ENCODE assay signal across 29 cellular contexts in genomic region chr1:61397495-61397894, GRCh38.
"Had no signal": no experiment of that assay in that cellular context is flagged by ENCODE, and none has a peak within 500 bp of the region (broad histone marks: within the 10 kb centered on the region; RNA-seq: fewer than 3 reads in every experiment).

No MANE protein-coding gene starts in this region.

- H3K4me1 ChIP-seq: prostate gland had no signal

- H3K4me1 Mint-ChIP-seq: naive thymus-derived CD4-positive, alpha-beta T cell had no signal

- H3K9me3 Mint-ChIP-seq: activated naive CD4-positive, alpha-beta T cell treated with anti-CD3 and anti-CD28 coated beads for 36 hours; activated T-helper 1 cell treated with anti-CD3 and anti-CD28 coated beads, Interleukin-12 subunit alpha, Interleukin-12 subunit beta, Interleukin-2, Interleukin-4 antibody, amounts not matched to agents 30 ng/mL and 10 ng/mL and 1 ng/mL, durations not matched to agents 14 hours and 24 hours and 36 hours; endodermal cell; naive thymus-derived CD4-positive, alpha-beta T cell; neural crest cell had no signal

- H3K4me3 ChIP-seq: esophagus muscularis mucosa, left ventricle myocardium inferior, pancreas, prostate gland, right atrium auricular region, SK-N-MC, tibial nerve, vagina had no signal

- H3K27ac ChIP-seq: pancreas, prostate gland, right atrium auricular region, SK-N-MC, tibial nerve, vagina, VCaP had no signal

- H3K9me3 ChIP-seq: esophagus muscularis mucosa, left ventricle myocardium inferior, pancreas, prostate gland, right atrium auricular region, tibial nerve, vagina had no signal

- DNase-seq: activated CD4-positive, alpha-beta T cell treated with anti-CD3 and anti-CD28 coated beads for 48 hours; activated CD4-positive, alpha-beta T cell treated with anti-CD3 and anti-CD28 coated beads, Interleukin-2, amount 50 U/mL, for 48 hours; activated CD8-positive, alpha-beta memory T cell treated with anti-CD3 and anti-CD28 coated beads for 24 hours; activated effector memory CD4-positive, alpha-beta T cell treated with anti-CD3 and anti-CD28 coated beads, Interleukin-2, amount 50 U/mL, for 16 hours; activated naive CD4-positive, alpha-beta T cell treated with anti-CD3 and anti-CD28 coated beads for 36 hours; activated T-cell treated with anti-CD3 and anti-CD28 coated beads, Interleukin-2, amount 50 U/mL, for 1 hour; amniotic stem cell; caudate nucleus; endodermal cell; foreskin melanocyte; glutamatergic neuron; islet precursor cell; left ventricle myocardium inferior; mammary epithelial cell; naive thymus-derived CD4-positive, alpha-beta T cell; nucleus accumbens; pancreas; stimulated activated CD4-positive, alpha-beta T cell treated with anti-CD3 and anti-CD28 coated beads, Interleukin-2, amount 100 ng/mL, for 48 hours; stimulated activated naive CD8-positive, alpha-beta T cell treated with anti-CD3 and anti-CD28 coated beads, Interleukin-15, Interleukin-2, amounts not matched to agents 100 U/mL and 50 U/mL, for 24 hours had no signal

- H3K36me3 ChIP-seq: pancreas, prostate gland, right atrium auricular region, vagina had no signal

- H3K27ac Mint-ChIP-seq: activated naive CD4-positive, alpha-beta T cell treated with anti-CD3 and anti-CD28 coated beads for 36 hours; activated T-helper 1 cell treated with anti-CD3 and anti-CD28 coated beads, Interleukin-12 subunit alpha, Interleukin-12 subunit beta, Interleukin-2, Interleukin-4 antibody, amounts not matched to agents 30 ng/mL and 10 ng/mL and 1 ng/mL, durations not matched to agents 14 hours and 24 hours and 36 hours; endodermal cell had no signal

- ATAC-seq: activated CD4-positive, CD25-positive, alpha-beta regulatory T cell treated with anti-CD3 and anti-CD28 coated beads, Interleukin-2, amount 50 U/mL, for 24 hours; naive thymus-derived CD4-positive, alpha-beta T cell; pancreas; stimulated activated naive CD8-positive, alpha-beta T cell treated with anti-CD3 and anti-CD28 coated beads, Interleukin-15, Interleukin-2, amounts not matched to agents 100 U/mL and 50 U/mL, for 24 hours had no signal

- H3K36me3 Mint-ChIP-seq: naive thymus-derived CD4-positive, alpha-beta T cell had no signal

- H3K27me3 ChIP-seq: esophagus muscularis mucosa, pancreas, right atrium auricular region, tibial nerve, vagina had no signal

- H3K4me3 Mint-ChIP-seq: activated naive CD4-positive, alpha-beta T cell treated with anti-CD3 and anti-CD28 coated beads for 36 hours; activated T-helper 1 cell treated with anti-CD3 and anti-CD28 coated beads, Interleukin-12 subunit alpha, Interleukin-12 subunit beta, Interleukin-2, Interleukin-4 antibody, amounts not matched to agents 30 ng/mL and 10 ng/mL and 1 ng/mL, durations not matched to agents 14 hours and 24 hours and 36 hours; endodermal cell; naive thymus-derived CD4-positive, alpha-beta T cell; neural crest cell had no signal
